ENCODE assay signal across 21 cellular contexts in the genomic region with DNA sequence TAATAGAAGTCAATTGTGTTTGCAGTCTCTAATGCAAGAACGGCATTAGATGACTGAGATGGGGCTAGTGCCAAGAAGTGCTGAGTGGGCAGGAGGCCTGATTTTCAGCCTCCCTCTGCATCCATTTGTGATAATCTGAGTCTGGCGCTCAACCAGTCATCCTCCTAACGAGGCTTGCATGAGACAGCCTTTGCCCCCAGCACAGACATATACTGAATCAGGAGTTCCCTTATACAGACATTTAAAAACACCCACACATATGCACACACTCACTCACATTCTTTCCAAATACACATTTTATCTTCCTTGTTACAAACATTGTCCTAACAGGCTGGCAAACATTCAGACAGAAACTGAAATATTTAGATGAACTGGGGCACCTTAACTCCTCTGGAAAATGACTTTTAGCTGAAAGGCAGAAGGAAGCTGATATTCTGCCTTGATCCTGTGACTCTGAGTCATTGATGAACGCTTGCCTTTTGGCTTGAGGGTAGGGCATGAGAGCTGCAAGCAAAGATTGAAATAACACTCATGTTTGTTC.
A peak's percentile ranks its signal among the peaks of the same experiment; 100 is the strongest.
DNase-seq lines count a peak whose midpoint lies in the region; ATAC-seq and TF ChIP-seq lines count a peak whose summit lies in the region.
"Had no signal": no experiment of that assay in that cellular context is flagged by ENCODE, and none has a peak within 500 bp of the region (broad histone marks: within the 10 kb centered on the region; RNA-seq: fewer than 3 reads in every experiment).

No MANE protein-coding gene starts in this region.

- H3K36me3 ChIP-seq in Karpas-422 (ENCODE audit: insufficient read depth, low read length) = no peaks in the 10 kb centered on the region
- H3K36me3 ChIP-seq: gastroesophageal sphincter, left ventricle myocardium inferior, MG63 had no signal

- TF ChIP-seq CTCF in osteocyte (IDR thresholded peaks at IDR 0.05) = no peak

- peak overlapping the region; percentile 83 for H2AFZ ChIP-seq in Karpas-422 (ENCODE audit: low read length)

- no peaks in the 10 kb centered on the region for H3K79me2 ChIP-seq in Karpas-422 (ENCODE audit: low read length)

- H3K27me3 ChIP-seq in Karpas-422 (ENCODE audit: low read length) = no peaks in the 10 kb centered on the region
- H3K27me3 ChIP-seq: gastroesophageal sphincter, MG63 had no signal

- H3K4me3 Mint-ChIP-seq in osteocyte (ENCODE audit: unreplicated experiment) = no peak overlapping the region
- H3K4me3 Mint-ChIP-seq: activated CD4-positive, alpha-beta T cell treated with anti-CD3 and anti-CD28 coated beads for 36 hours; CD4-positive, alpha-beta T cell had no signal

- intact Hi-C loops in left ventricle myocardium superior (cut with micrococcal nuclease) = no loop called here

- H3K27ac ChIP-seq in Karpas-422 (ENCODE audit: low read length) = peak overlapping the region; percentile 62
- H3K27ac ChIP-seq: left ventricle myocardium inferior had no signal

- peak; percentile 72 for ATAC-seq in esophagus mucosa
- ATAC-seq in HG02623 (IDR thresholded peaks at IDR 0.05; ENCODE audit: unreplicated experiment) = no peak
- ATAC-seq in left ventricle myocardium superior = no peak
- ATAC-seq: activated CD4-positive, alpha-beta T cell treated with anti-CD3 and anti-CD28 coated beads for 36 hours; gastroesophageal sphincter; PC-3 had no signal

- H3K36me3 Mint-ChIP-seq in osteocyte (ENCODE audit: unreplicated experiment) = no peaks in the 10 kb centered on the region

- no peak overlapping the region for H3K9ac ChIP-seq in Karpas-422 (ENCODE audit: low read length)

- H3K9me3 Mint-ChIP-seq in osteocyte (ENCODE audit: unreplicated experiment) = no peaks in the 10 kb centered on the region
- H3K9me3 Mint-ChIP-seq: CD4-positive, alpha-beta T cell had no signal

- peaks cover 39% of the 10 kb centered on the region for H3K4me1 ChIP-seq in Karpas-422 (ENCODE audit: low read length)
- H3K4me1 ChIP-seq: left ventricle myocardium inferior had no signal

- H3K4me3 ChIP-seq in Karpas-422 (ENCODE audit: low read length) = no peak overlapping the region
- H3K4me3 ChIP-seq: gastroesophageal sphincter, left ventricle myocardium inferior, MG63 had no signal

- peaks cover 17% of the 10 kb centered on the region for H3K4me1 Mint-ChIP-seq in osteocyte (ENCODE audit: unreplicated experiment)
- H3K4me1 Mint-ChIP-seq: activated CD4-positive, alpha-beta T cell treated with anti-CD3 and anti-CD28 coated beads for 36 hours had no signal

- peak overlapping the region; percentile 57 for H3K27ac Mint-ChIP-seq in osteocyte (ENCODE audit: unreplicated experiment)
- H3K27ac Mint-ChIP-seq: activated CD4-positive, alpha-beta T cell treated with anti-CD3 and anti-CD28 coated beads for 36 hours; CD4-positive, alpha-beta T cell had no signal

- DNase-seq in Karpas-422 (no peak), SK-MEL-5 (ENCODE audit: low read depth, low spot score) (peak; percentile 68), osteocyte (ENCODE audit: extremely low spot score, unreplicated experiment) (no peak), left ventricle myocardium superior (no peak), NCI-H1930 (lab: John Stamatoyannopoulos, UW) (no peak), retina (no peak)
- DNase-seq: activated CD4-positive, alpha-beta T cell treated with anti-CD3 and anti-CD28 coated beads for 36 hours; activated CD8-positive, alpha-beta memory T cell treated with anti-CD3 and anti-CD28 coated beads, Interleukin-2, amount 50 U/mL, for 48 hours; activated gamma-delta T cell; amygdala; CD4-positive, alpha-beta T cell; GOT3; left ventricle myocardium inferior; MG63; NCI-H2081; NCI-H526 treated with DMSO at 0.1 percent for 48 hours; PC-3; stimulated activated CD4-positive, alpha-beta T cell treated with anti-CD3 and anti-CD28 coated beads, Interleukin-4, amount 100 ng/mL, for 24 hours had no signal

- H3K4me2 ChIP-seq in Karpas-422 (ENCODE audit: low read depth, low read length, poor library complexity, severe bottlenecking) = no peak overlapping the region

- H3K9me2 ChIP-seq in Karpas-422 (replicated peaks; ENCODE audit: insufficient read depth, low read length) = no peaks in the 10 kb centered on the region

- in situ Hi-C loops in SK-MEL-5 (cut with HindIII; ENCODE audit: low pct_unique_long_range_greater_than_20kb, low sequenced_read_pairs) = no loop called here

- no peaks in the 10 kb centered on the region for H4K20me1 ChIP-seq in Karpas-422 (ENCODE audit: insufficient read depth, low read depth, low read length)

- peaks cover 15% of the 10 kb centered on the region for H3K27me3 Mint-ChIP-seq in osteocyte (ENCODE audit: unreplicated experiment)

- H3K9me3 ChIP-seq in Karpas-422 (ENCODE audit: low read length) = no peaks in the 10 kb centered on the region
- H3K9me3 ChIP-seq: gastroesophageal sphincter, left ventricle myocardium inferior, MG63 had no signal
